In genomic region chr2:183021613-183022012, GRCh38 we compare ENCODE assay signal across 16 cellular contexts. TPM values are rescaled to one million over a fixed set of nuclear protein-coding genes. Genes with fewer than 3 reads are reported as not detected.
DNase-seq lines count a peak whose midpoint lies in the region; ATAC-seq, FAIRE-seq and TF ChIP-seq lines count a peak whose summit lies in the region.
"Had no signal": no experiment of that assay in that cellular context is flagged by ENCODE, and none has a peak within 500 bp of the region (broad histone marks: within the 10 kb centered on the region; RNA-seq: fewer than 3 reads in every experiment).

No MANE protein-coding gene starts in this region.

- H2BK12ac ChIP-seq in trophoblast cell (ENCODE audit: low read length): no peak overlapping the region

- H4K12ac ChIP-seq in trophoblast cell (ENCODE audit: low read depth, low read length): no peak overlapping the region

- no peaks in the 10 kb centered on the region for H3K79me1 ChIP-seq in trophoblast cell (ENCODE audit: low read length)

- peak; percentile 5 for FAIRE-seq in GM12891 (lab: Jason Lieb, UNC)
- FAIRE-seq: H54, HepG2, HTR-8/SVneo had no signal

- no CpG with 5 or more reads among the region's 2 CpGs for WGBS in trophoblast cell (ENCODE audit: extremely low coverage, insufficient coverage, insufficient read length)

- no peak overlapping the region for H2AFZ ChIP-seq in trophoblast cell (ENCODE audit: insufficient read depth, low read length, poor library complexity)
- H2AFZ ChIP-seq: GM23248 had no signal

- H3K4ac ChIP-seq in trophoblast cell (ENCODE audit: low read depth, low read length): peak overlapping the region; percentile 67

- H4K91ac ChIP-seq in trophoblast cell (ENCODE audit: low read depth, low read length): no peak overlapping the region

- no peak overlapping the region for H3K4me2 ChIP-seq in trophoblast cell (ENCODE audit: low read length)
- H3K4me2 ChIP-seq: BLaER1 treated with 17β-estradiol and CSF1 and Interleukin-3, amounts not matched to agents 10 nM and 100 nM had no signal

- TF ChIP-seq POLR2A in GM12891 (IDR thresholded peaks at IDR 0.05; ENCODE audit: low read depth, low read length): no peak

- H2BK5ac ChIP-seq in trophoblast cell (ENCODE audit: low read depth, low read length, poor library complexity): no peak overlapping the region

- no peak overlapping the region for H2BK120ac ChIP-seq in trophoblast cell (ENCODE audit: insufficient read depth, low read length, poor library complexity)

- DNase-seq in cardiac muscle cell (ENCODE audit: low read depth in 1 of 2, low spot score in 1 of 2) (no peak), cardiac septum (ENCODE audit: low spot score) (no peak), GM12891 (ENCODE audit: insufficient read length, low spot score) (no peak), SK-N-MC (ENCODE audit: low read depth, low spot score) (no peak), trophoblast cell (no peak), dorsolateral prefrontal cortex (no peak)
- DNase-seq: ACHN; CD4-positive, CD25-positive, alpha-beta regulatory T cell; DMS 273 treated with DMSO at 0.1 percent for 48 hours; GM23248 had no signal

- H2AK5ac ChIP-seq in trophoblast cell (ENCODE audit: low read length): no peak overlapping the region

- peaks cover 2% of the 10 kb centered on the region for H3K79me2 ChIP-seq in trophoblast cell (ENCODE audit: control insufficient read depth, insufficient read depth, low read length, poor library complexity)

- intact Hi-C loops in cardiac septum (cut with DNase I): no loop called here
- intact Hi-C loops in dorsolateral prefrontal cortex (cut with DNase I): no loop called here

- TF ChIP-seq CTCF in cardiac muscle cell (IDR thresholded peaks at IDR 0.05; ENCODE audit: low read depth, low read length) (no peak), dorsolateral prefrontal cortex (IDR thresholded peaks at IDR 0.05 in 54 of 56, conservative IDR thresholded peaks at IDR 0.05 in 2 of 56; ENCODE audit: low read depth in 1 of 56, partially characterized antibody in 56 of 56) (no peak)

- H3K9ac ChIP-seq in SK-N-MC (ENCODE audit: insufficient read length) (no peak overlapping the region), trophoblast cell (ENCODE audit: low read length) (no peak overlapping the region)
- H3K9ac ChIP-seq: BLaER1 treated with 17β-estradiol and CSF1 and Interleukin-3, amounts not matched to agents 10 nM and 100 nM; GM23248 had no signal

- H3K27ac ChIP-seq in cardiac muscle cell (peak overlapping the region; percentile 6), SK-N-MC (peak overlapping the region; percentile 33; the same call in 1 of the 2 replicates), trophoblast cell (ENCODE audit: low read depth, low read length) (no peak overlapping the region), dorsolateral prefrontal cortex (no peak overlapping the region)
- H3K27ac ChIP-seq: BLaER1 treated with 17β-estradiol and CSF1 and Interleukin-3, amounts not matched to agents 10 nM and 100 nM; GM23248 had no signal

- H3K4me3 ChIP-seq in cardiac muscle cell: no peak overlapping the region
- no peak overlapping the region for H3K4me3 ChIP-seq in SK-N-MC
- H3K4me3 ChIP-seq in trophoblast cell (ENCODE audit: low read depth, low read length): no peak overlapping the region
- no peak overlapping the region for H3K4me3 ChIP-seq in dorsolateral prefrontal cortex
- H3K4me3 ChIP-seq: BLaER1 treated with 17β-estradiol and CSF1 and Interleukin-3, amounts not matched to agents 10 nM and 100 nM; GM23248 had no signal

- no peaks in the 10 kb centered on the region for H3K9me3 ChIP-seq in cardiac muscle cell (ENCODE audit: low read depth)
- 0 out of 2 replicates have a peak, but pooled peaks cover 11% of the 10 kb centered on the region for H3K9me3 ChIP-seq in SK-N-MC (ENCODE audit: low read depth, low read length)
- H3K9me3 ChIP-seq in trophoblast cell (ENCODE audit: insufficient read depth, low read depth, low read length): no peaks in the 10 kb centered on the region
- H3K9me3 ChIP-seq: BLaER1 treated with 17β-estradiol and CSF1 and Interleukin-3, amounts not matched to agents 10 nM and 100 nM had no signal

- H4K8ac ChIP-seq in trophoblast cell (ENCODE audit: low read depth, low read length): no peak overlapping the region

- H3K36me3 ChIP-seq in cardiac muscle cell (no peaks in the 10 kb centered on the region), SK-N-MC (ENCODE audit: insufficient read depth, low read length) (peaks cover 65% of the 10 kb centered on the region), trophoblast cell (ENCODE audit: control insufficient read depth in 1 of 2, insufficient read depth in 2 of 2, low read length in 2 of 2) (peaks cover 2 to 6% of the 10 kb centered on the region in 2 experiments)
- H3K36me3 ChIP-seq: BLaER1 treated with 17β-estradiol and CSF1 and Interleukin-3, amounts not matched to agents 10 nM and 100 nM had no signal

- H3K14ac ChIP-seq in trophoblast cell (ENCODE audit: low read length): no peak overlapping the region

- H3K4me1 ChIP-seq in cardiac muscle cell (ENCODE audit: low read depth) (peaks cover 39% of the 10 kb centered on the region), trophoblast cell (ENCODE audit: control insufficient read depth in 1 of 2, insufficient read depth in 2 of 2, low read length in 2 of 2) (no peaks in the 10 kb centered on the region)
- H3K4me1 ChIP-seq: BLaER1 treated with 17β-estradiol and CSF1 and Interleukin-3, amounts not matched to agents 10 nM and 100 nM had no signal

- ATAC-seq in GM18873 (IDR thresholded peaks at IDR 0.05; ENCODE audit: low FRiP score, unreplicated experiment): no peak
- ATAC-seq: HCT116, HepG2 had no signal

- H3K27me3 ChIP-seq in cardiac muscle cell (no peaks in the 10 kb centered on the region), trophoblast cell (ENCODE audit: insufficient read depth, low read length) (no peaks in the 10 kb centered on the region), dorsolateral prefrontal cortex (no peaks in the 10 kb centered on the region)

- H3K23ac ChIP-seq in trophoblast cell (ENCODE audit: low read length): no peak overlapping the region

- H3K18ac ChIP-seq in trophoblast cell (ENCODE audit: low read length): no peak overlapping the region

TF ChIP-seq in GM12891, 5 proteins besides CTCF, POLR2A, EP300 and RAD21:
- TF ChIP-seq TAF1 (IDR thresholded peaks at IDR 0.05; ENCODE audit: low read depth, low read length) (no peak), POU2F2 (IDR thresholded peaks at IDR 0.05; ENCODE audit: low read depth, low read length) (no peak), POLR2AphosphoS5 (IDR thresholded peaks at IDR 0.05; ENCODE audit: low read depth, low read length) (no peak), SPI1 (IDR thresholded peaks at IDR 0.05; ENCODE audit: low read depth, low read length) (no peak), PAX5 (IDR thresholded peaks at IDR 0.05; ENCODE audit: insufficient read depth, low read length, severe bottlenecking) (no peak)

RNA-seq across cellular contexts. Expression of gene NCKAP1, which starts 16.6 kb away (rescaled TPM):
- total RNA-seq in cardiac muscle cell: 90.4 and 91.4 TPM in 2 replicates
- 81.7 and 102 TPM in 2 replicates for polyA plus RNA-seq in cardiac muscle cell
- total RNA-seq in cardiac septum: 153 TPM
- polyA plus RNA-seq in GM12891 (2012; ENCODE audit: low read depth, missing spikeins): 3.5 TPM
- polyA plus RNA-seq in trophoblast cell (2013): 100 and 102 TPM in 2 replicates
- total RNA-seq in dorsolateral prefrontal cortex: 100 to 1,000 TPM; 121 to 310 (median 210) TPM

RNA-seq across cellular contexts. Expression of gene DUSP19, which starts 56.9 kb away (rescaled TPM):
- total RNA-seq in cardiac muscle cell: 1.7 and 2.0 TPM in 2 replicates
- polyA plus RNA-seq in cardiac muscle cell: 2.7 and 3.7 TPM in 2 replicates
- total RNA-seq in cardiac septum: 8.6 TPM
- polyA plus RNA-seq in GM12891 (2012; ENCODE audit: low read depth, missing spikeins): 0.41 TPM
- polyA plus RNA-seq in trophoblast cell (2013): 0.48 and 0.54 TPM in 2 replicates
- total RNA-seq in dorsolateral prefrontal cortex: 10 to 100 TPM in 82 of 120 experiments, 1 to 10 TPM in 38; 5.2 to 20.4 (median 11.3) TPM

Comparison
In these comparisons a context has a peak if more than half of its experiments do, and no peak if none do; other contexts are left out.
1. H3K27ac ChIP-seq: peak in cardiac muscle cell (single experiment) and SK-N-MC (single experiment); none in trophoblast cell (single experiment) and dorsolateral prefrontal cortex (0 of 59).